ENCODE assay signal across 17 cellular contexts in the genomic region with DNA sequence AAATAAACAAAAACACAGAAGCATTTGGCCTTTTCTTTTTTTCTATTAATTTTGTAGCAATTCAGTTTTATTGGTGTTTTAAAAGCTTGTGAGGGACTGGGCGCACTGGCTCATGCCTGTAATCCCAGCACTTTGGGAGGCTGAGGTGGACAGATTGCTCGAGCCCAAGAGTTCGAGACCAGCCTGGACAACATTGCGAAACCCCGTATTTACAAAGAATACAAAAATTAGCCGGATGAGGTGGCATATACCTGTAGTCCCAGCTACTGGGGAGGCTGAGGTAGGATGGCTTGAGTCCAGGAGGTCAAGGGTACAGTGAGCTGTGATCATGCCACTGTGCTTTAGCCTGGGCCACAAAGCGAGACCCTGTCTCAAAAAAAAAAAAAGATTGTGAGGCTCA. TPM values are rescaled to one million over a fixed set of nuclear protein-coding genes. Genes with fewer than 3 reads are reported as not detected.
DNase-seq lines count a peak whose midpoint lies in the region; ATAC-seq, FAIRE-seq and TF ChIP-seq lines count a peak whose summit lies in the region.
"Had no signal": no experiment of that assay in that cellular context is flagged by ENCODE, and none has a peak within 500 bp of the region (broad histone marks: within the 10 kb centered on the region; RNA-seq: fewer than 3 reads in every experiment).

No MANE protein-coding gene starts in this region.

- intact Hi-C loops in K562 (cut with micrococcal nuclease), result no loop called here

- POLR2A ChIA-PET in A549 (lab: Yijun Ruan, JAX) (no interaction called here), K562 (lab: Yijun Ruan, JAX) (interaction anchor here (0.6 kb wide), 1 partner anchor 17 kb away, joined by 3 read pairs; no protein-coding TSS in a partner anchor)

- CTCF ChIA-PET in A549 (lab: Yijun Ruan, JAX) (interaction anchor here (0.8 kb wide), 1 partner anchor 21 kb away, joined by 3 read pairs; no protein-coding TSS in a partner anchor), K562 (lab: Yijun Ruan, JAX; ENCODE audit: low intra/inter-chr PET ratio) (no interaction called here)

- H3K9me3 Mint-ChIP-seq in mesothelial cell of epicardium, result no peaks in the 10 kb centered on the region
- H3K9me3 Mint-ChIP-seq: CD4-positive, alpha-beta memory T cell had no signal

- H3K36me3 Mint-ChIP-seq in mesothelial cell of epicardium, result peaks cover 51% of the 10 kb centered on the region

- 95% methylated on average over 7 of the region's 7 CpGs for WGBS in A549 (ENCODE audit: missing lambda C conversion rate)
- 100% methylated on average over 5 of the region's 7 CpGs for WGBS in K562 (ENCODE audit: insufficient coverage, low coverage, missing lambda C conversion rate)

- in situ Hi-C loops in K562 (cut with MboI), result no loop called here

- no peaks in the 10 kb centered on the region for H4K20me1 ChIP-seq in K562 (replicated peaks; ENCODE audit: control insufficient read depth, insufficient read depth, low read length)

- 0 out of 3 replicates have a peak, but pooled peaks cover 4% of the 10 kb centered on the region for H3K79me2 ChIP-seq in K562 (ENCODE audit: control insufficient read depth, insufficient read depth, low read length)

- H3K4me3 Mint-ChIP-seq in mesothelial cell of epicardium, result no peak overlapping the region
- H3K4me3 Mint-ChIP-seq: CD4-positive, alpha-beta memory T cell had no signal

- TF ChIP-seq POLR2A in A549 (IDR thresholded peaks at IDR 0.05; ENCODE audit: low read length) (no peak), K562 (conservative IDR thresholded peaks at IDR 0.05) (no peak)

- FAIRE-seq in A549 (lab: Jason Lieb, UNC), result no peak
- no peak for FAIRE-seq in K562 (lab: Jason Lieb, UNC)
- FAIRE-seq: G401.6, GM12892, H1 had no signal

- H3K4me1 Mint-ChIP-seq in mesothelial cell of epicardium, result no peaks in the 10 kb centered on the region

- ATAC-seq in A549, result no peak
- ATAC-seq in K562, result no peak

- H3K4me3 ChIP-seq in A549 (no peak overlapping the region), K562 (no peak overlapping the region), SJCRH30 (no peak overlapping the region)
- H3K4me3 ChIP-seq: GM23248 had no signal

- H3K27me3 ChIP-seq in K562 (ENCODE audit: control insufficient read depth in 2 of 2, insufficient read depth in 2 of 2, low read length in 2 of 2) (no peaks in the 10 kb centered on the region), SJCRH30 (no peaks in the 10 kb centered on the region)

- TF ChIP-seq CTCF in A549 (IDR thresholded peaks at IDR 0.05), result no peak
- TF ChIP-seq CTCF in K562 (IDR thresholded peaks at IDR 0.05 in 2 of 3, conservative IDR thresholded peaks at IDR 0.05 in 1 of 3; ENCODE audit: insufficient read depth in 2 of 3, low read depth in 1 of 3, low read length in 3 of 3), result no peak
- no peak for TF ChIP-seq CTCF in mesothelial cell of epicardium (IDR thresholded peaks at IDR 0.05; ENCODE audit: unreplicated experiment)

- no peak for DNase-seq in A549 (ENCODE audit: low read depth in 1 of 2, low spot score in 1 of 2)
- DNase-seq in K562 (ENCODE audit: extremely low read depth in 1 of 4, low spot score in 3 of 4), result no peak
- no peak for DNase-seq in RPMI8226
- DNase-seq in mesothelial cell of epicardium (ENCODE audit: low spot score in 2 of 2, unreplicated experiment in 2 of 2), result no peak
- no peak for DNase-seq in SJCRH30
- DNase-seq: 8988T; C1 segment of cervical spinal cord; Calu3; CD4-positive, alpha-beta memory T cell; COR-L47; DND-41; GM23248; HCEC 1CT had no signal

- H3K4me1 ChIP-seq in A549 (no peaks in the 10 kb centered on the region), K562 (replicated peaks in 1 of 2; ENCODE audit: control insufficient read depth in 2 of 2, insufficient read depth in 2 of 2, low read length in 2 of 2) (no peaks in the 10 kb centered on the region), SJCRH30 (peaks cover 12% of the 10 kb centered on the region)

- H3K27ac ChIP-seq in A549 (no peak overlapping the region), K562 (ENCODE audit: extremely low read depth, low read depth, low read length) (no peak overlapping the region), SJCRH30 (no peak overlapping the region)
- H3K27ac ChIP-seq: GM23248 had no signal

- no peaks in the 10 kb centered on the region for H3K27me3 Mint-ChIP-seq in mesothelial cell of epicardium (ENCODE audit: low read depth)
- H3K27me3 Mint-ChIP-seq: CD4-positive, alpha-beta memory T cell had no signal

- no peak overlapping the region for H3K9ac ChIP-seq in K562 (ENCODE audit: insufficient read depth in 1 of 2, low read depth in 2 of 2, low read length in 2 of 2)
- H3K9ac ChIP-seq: GM23248 had no signal

- H3K9me3 ChIP-seq in A549, result no peaks in the 10 kb centered on the region
- H3K9me3 ChIP-seq in K562 (replicated peaks; ENCODE audit: control insufficient read depth, insufficient read depth, low read depth, low read length), result no peaks in the 10 kb centered on the region
- no peaks in the 10 kb centered on the region for H3K9me3 ChIP-seq in SJCRH30 (replicated peaks)

- H3K27ac Mint-ChIP-seq in mesothelial cell of epicardium, result no peak overlapping the region

- BruUV-seq in K562 (replicated peaks; lab: Mats Ljungman, UMichigan), result no TSS peak

- TF ChIP-seq RAD21 in A549 (conservative IDR thresholded peaks at IDR 0.05 in 1 of 2, IDR thresholded peaks at IDR 0.05 in 1 of 2) (no peak), Ishikawa (IDR thresholded peaks at IDR 0.05; ENCODE audit: low read depth) (no peak), K562 (CRISPR knock-in tag; conservative IDR thresholded peaks at IDR 0.05 in 1 of 2, IDR thresholded peaks at IDR 0.05 in 1 of 2) (no peak)

- no peaks in the 10 kb centered on the region for H3K9me1 ChIP-seq in K562 (ENCODE audit: control insufficient read depth, insufficient read depth, low read length)

- H3K36me3 ChIP-seq in K562 (ENCODE audit: control insufficient read depth, insufficient read depth, low read length) (peaks cover 67% of the 10 kb centered on the region), SJCRH30 (peaks cover 40% of the 10 kb centered on the region)

- H2AFZ ChIP-seq in K562 (ENCODE audit: low read depth, low read length), result no peak overlapping the region
- H2AFZ ChIP-seq: GM23248 had no signal

- H3K4me2 ChIP-seq in A549, result no peak overlapping the region
- no peak overlapping the region for H3K4me2 ChIP-seq in K562 (ENCODE audit: insufficient read depth, low read length)

- TF ChIP-seq EP300 in A549 (IDR thresholded peaks at IDR 0.05) (no peak), Ishikawa (IDR thresholded peaks at IDR 0.05; ENCODE audit: borderline replicate concordance) (no peak), K562 (IDR thresholded peaks at IDR 0.05; ENCODE audit: low read length) (no peak)

TF ChIP-seq in A549, 52 proteins besides CTCF, POLR2A, EP300 and RAD21:
- TF ChIP-seq CEBPB (IDR thresholded peaks at IDR 0.05), result peak; percentile 42 to 66; a peak in 2 of 4 replicates
- no peak for TF ChIP-seq POLR2AphosphoS2 (conservative IDR thresholded peaks at IDR 0.05; ENCODE audit: low read length)

TF ChIP-seq in Ishikawa, 13 proteins besides CTCF, POLR2A, EP300 and RAD21 (continues in another document):
- no peak for TF ChIP-seq ZBTB7A (IDR thresholded peaks at IDR 0.05; ENCODE audit: low read depth)

TF ChIP-seq in K562, 482 proteins besides CTCF, POLR2A, EP300 and RAD21:
- no peak for TF ChIP-seq CEBPG (CRISPR knock-in tag; IDR thresholded peaks at IDR 0.05)
- 0 out of 4 replicates have a peak, but pooled peaks of 1 of the 2 experiments have one; percentile 6 for TF ChIP-seq CEBPG (tag; conservative IDR thresholded peaks at IDR 0.05 in 1 of 2, IDR thresholded peaks at IDR 0.05 in 1 of 2)
- peak; percentile 52 for TF ChIP-seq CEBPB (tag; IDR thresholded peaks at IDR 0.05)
- no peak for TF ChIP-seq CBX3 (IDR thresholded peaks at IDR 0.05; ENCODE audit: borderline replicate concordance in 1 of 2, low read length in 2 of 2)
- TF ChIP-seq SETDB1 (IDR thresholded peaks at IDR 0.05; ENCODE audit: low read length), result no peak

RNA-seq across cellular contexts. Expression of gene SEC14L1, which starts 53.4 kb away (rescaled TPM):
- polyA plus RNA-seq in A549 (2011; rRNA removed), result 27.5 and 29.1 TPM in 2 replicates
- polyA plus RNA-seq in A549 (2012; cell fraction: cytosol; rRNA removed), result 13.9 and 26.0 TPM in 2 replicates
- polyA plus RNA-seq in A549 (2012; cell fraction: nucleus; rRNA removed), result 24.6 and 30.1 TPM in 2 replicates
- 32.2 to 40.4 TPM (median 40.4 TPM) in 3 replicates for polyA plus RNA-seq in A549 (2017; fragmentation: RNase III; extraction: RNeasy Plus Mini Kit Qiagen cat#74134 plus additional on column Dnase treatment)
- polyA minus RNA-seq in A549 (2011; rRNA and poly(A)+ RNA removed), result 11.3 and 21.8 TPM in 2 replicates
- 109 and 129 TPM in 2 replicates for total RNA-seq in K562 (2011; cell fraction: chromatin; rRNA removed; ENCODE audit: low replicate concordance)
- total RNA-seq in K562 (2011; cell fraction: nucleolus; rRNA removed), result 35.9 and 51.7 TPM in 2 replicates
- 51.8 and 54.6 TPM in 2 replicates for total RNA-seq in K562 (2011; cell fraction: nucleoplasm; rRNA removed)
- 10.9 and 14.8 TPM in 2 replicates for total RNA-seq in K562 (2014; rRNA removed)
- total RNA-seq in K562 (2014; rRNA removed; fragmentation: Illumina TruSeq; extraction: Trizol), result 14.0 and 14.5 TPM in 2 replicates
- 14.8 and 15.2 TPM in 2 replicates for total RNA-seq in K562 (2015; rRNA removed; fragmentation: Illumina TruSeq; extraction: Trizol)
- 38.4 and 39.7 TPM in 2 replicates for total RNA-seq in K562 (2021)
- polyA plus RNA-seq in K562 (2011; rRNA removed), result 20.6 and 33.1 TPM in 2 replicates
- 15.2 and 43.7 TPM in 2 replicates for polyA plus RNA-seq in K562 (2011; cell fraction: cytosol; rRNA removed)
- 28.8 and 53.9 TPM in 2 replicates for polyA plus RNA-seq in K562 (2011; cell fraction: nucleus; rRNA removed)
- 25.9 and 29.6 TPM in 2 replicates for polyA plus RNA-seq in K562 (2012)
- 27.0 and 27.6 TPM in 2 replicates for polyA plus RNA-seq in K562 (2014; fragmentation: Illumina TruSeq; extraction: Trizol)
- 1 to 10 TPM; 3.1 to 4.1 TPM for polyA plus RNA-seq in K562 (2014; fragmentation: Nextera tagmentation; extraction: Ambion mirVana)
- polyA plus RNA-seq in K562 (2014; rRNA removed), result 16.3 and 16.7 TPM in 2 replicates
- polyA minus RNA-seq in K562 (2011; rRNA and poly(A)+ RNA removed), result 37.5 and 51.6 TPM in 2 replicates
- polyA minus RNA-seq in K562 (2011; cell fraction: cytosol; rRNA and poly(A)+ RNA removed), result 29.5 and 45.5 TPM in 2 replicates
- 18.3 and 26.1 TPM in 2 replicates for polyA minus RNA-seq in K562 (2011; cell fraction: nucleus; rRNA and poly(A)+ RNA removed)
- 42.6 to 47.6 TPM (median 47.0 TPM) in 3 replicates for total RNA-seq in mesothelial cell of epicardium
- 40.7 and 50.0 TPM in 2 replicates for total RNA-seq in SJCRH30 (2014; rRNA removed; shearing (Covaris generic))

Comparison
In these comparisons a context has a peak if more than half of its experiments do, and no peak if none do; other contexts are left out.
1. Of the 35 proteins assayed by ChIP-seq in both K562 and A549: peak only in K562: none; only in A549: none; in both: CEBPB; in neither: 34.